Comparison of ENCODE assay signal across 1 cellular context in genomic region chr12:102961488-102961801, GRCh38.
TF ChIP-seq lines count a peak whose summit lies in the region.

No MANE protein-coding gene starts in this region.

TF ChIP-seq in SK-N-SH, 30 proteins besides CTCF, POLR2A, EP300 and RAD21 (continued from another document):
- TF ChIP-seq REST (IDR thresholded peaks at IDR 0.05; ENCODE audit: low read depth, low read length), result no peak
- TF ChIP-seq MXI1 (IDR thresholded peaks at IDR 0.05; ENCODE audit: low read depth, low read length), result no peak
